8 cellular contexts compared by ENCODE assay signal in the genomic region with DNA sequence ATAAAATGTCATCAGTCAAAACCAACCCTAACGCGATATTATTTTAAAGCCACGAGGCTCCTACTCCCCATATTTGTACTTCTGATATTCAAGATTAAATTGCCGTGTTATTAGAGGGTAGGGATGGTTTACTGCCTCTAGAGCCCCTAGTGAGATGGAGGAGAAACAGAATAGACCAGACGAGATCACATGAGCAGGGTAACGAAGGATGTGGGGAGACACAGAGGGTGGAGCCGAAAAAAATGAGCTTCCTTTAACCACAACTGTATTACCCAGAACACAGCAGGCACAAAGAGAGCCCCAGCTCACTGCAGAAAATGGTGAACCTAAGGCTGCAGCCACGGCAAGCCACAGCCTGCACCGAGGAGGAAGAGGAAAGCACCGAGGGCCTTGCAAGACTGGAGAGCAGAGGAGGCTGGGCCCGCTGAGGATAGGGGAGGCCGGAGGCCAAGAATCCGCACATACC. TPM values are rescaled to one million over a fixed set of nuclear protein-coding genes. Genes with fewer than 3 reads are reported as not detected.
A peak's percentile ranks its signal among the peaks of the same experiment; 100 is the strongest.
DNase-seq lines count a peak whose midpoint lies in the region; ATAC-seq and TF ChIP-seq lines count a peak whose summit lies in the region.

No MANE protein-coding gene starts in this region.

- TF ChIP-seq POLR2A in upper lobe of left lung (IDR thresholded peaks at IDR 0.05) = peak in 1 of 4 donors; percentile 36

- DNase-seq in NCI-H2107 (lab: John Stamatoyannopoulos, UW) = peak; percentile 17
- peak; percentile 51 for DNase-seq in activated T-cell treated with anti-CD3 and anti-CD28 coated beads for 4 hours
- DNase-seq in left colon = peak in 1 of 2 donors; percentile 42
- peak in 1 of 2 donors; percentile 55 for DNase-seq in upper lobe of left lung
- no peak for DNase-seq in NCI-H1048 (lab: John Stamatoyannopoulos, UW)
- no peak for DNase-seq in hepatocyte (ENCODE audit: low spot score)

- no peaks in the 10 kb centered on the region for H4K20me1 ChIP-seq in hepatocyte (ENCODE audit: insufficient read depth, poor library complexity, severe bottlenecking)

- H3K27ac ChIP-seq in upper lobe of left lung (peak overlapping the region; percentile 22 to 53 (median 44)), hepatocyte (no peak overlapping the region)

- ATAC-seq in GM18498 (IDR thresholded peaks at IDR 0.05; ENCODE audit: unreplicated experiment) = peak; percentile 99
- peak; percentile 100 for ATAC-seq in HG02623 (IDR thresholded peaks at IDR 0.05; ENCODE audit: unreplicated experiment)
- peak; percentile 60 for ATAC-seq in left colon
- peak; percentile 71 to 84 for ATAC-seq in upper lobe of left lung (ENCODE audit: low FRiP score in 2 of 2)

- no peak overlapping the region for H2AFZ ChIP-seq in hepatocyte

- H3K9me3 ChIP-seq in upper lobe of left lung (no peaks in the 10 kb centered on the region), hepatocyte (ENCODE audit: low read depth) (no peaks in the 10 kb centered on the region)

- no peaks in the 10 kb centered on the region for H3K27me3 ChIP-seq in upper lobe of left lung
- no peaks in the 10 kb centered on the region for H3K27me3 ChIP-seq in hepatocyte

- WGBS in upper lobe of left lung, 2 donors = 43 to 57% methylated on average over 13 of the region's 13 CpGs
- 86% methylated on average over 13 of the region's 13 CpGs for WGBS in hepatocyte (ENCODE audit: low lambda C conversion rate, missing lambda C conversion rate)

- H3K4me3 ChIP-seq in upper lobe of left lung (peak overlapping the region in 1 of 4 donors; percentile 12), hepatocyte (no peak overlapping the region)

- TF ChIP-seq EP300 in upper lobe of left lung (IDR thresholded peaks at IDR 0.05) = no peak

- no peak for TF ChIP-seq CTCF in upper lobe of left lung (IDR thresholded peaks at IDR 0.05)
- TF ChIP-seq CTCF in hepatocyte (IDR thresholded peaks at IDR 0.05; ENCODE audit: poor library complexity) = no peak

- no peak overlapping the region for H3K4me2 ChIP-seq in hepatocyte

- H3K4me1 ChIP-seq in upper lobe of left lung (peaks cover 31 to 70% (median 44%) of the 10 kb centered on the region in 4 donors), hepatocyte (ENCODE audit: insufficient read depth) (peaks cover 13% of the 10 kb centered on the region)

- H3K36me3 ChIP-seq in upper lobe of left lung (peaks cover 0 to 17% (median 4%) of the 10 kb centered on the region in 4 donors), hepatocyte (replicated peaks; ENCODE audit: insufficient read depth, low read depth) (no peaks in the 10 kb centered on the region)

- H3K9me2 ChIP-seq in hepatocyte (replicated peaks; ENCODE audit: insufficient read depth) = no peaks in the 10 kb centered on the region

- H3K79me2 ChIP-seq in hepatocyte = peaks cover 68% of the 10 kb centered on the region

- intact Hi-C loops in left colon (cut with DNase I, micrococcal nuclease) = no loop called here

RNA-seq across cellular contexts. Expression of gene ZC3HAV1, which starts 14.3 kb away (rescaled TPM):
- total RNA-seq in left colon = 10 to 100 TPM; 35.4 to 36.5 TPM
- 10 to 100 TPM; 30.2 to 47.6 (median 33.5) TPM for total RNA-seq in upper lobe of left lung
- 25.5 and 27.9 TPM in 2 replicates for total RNA-seq in hepatocyte
- polyA plus RNA-seq in hepatocyte = 20.4 and 23.8 TPM in 2 replicates

RNA-seq across cellular contexts. Expression of gene ZC3HAV1L, which starts 59.4 kb away (rescaled TPM):
- total RNA-seq in left colon (1 to 10 TPM; 6.3 to 7.0 TPM), upper lobe of left lung (10 to 100 TPM in 2 of 6 donors, 1 to 10 TPM in 4; 3.4 to 12.6 (median 8.3) TPM), hepatocyte (29.0 and 29.9 TPM in 2 replicates)
- polyA plus RNA-seq in hepatocyte = 10.3 and 11.6 TPM in 2 replicates

Comparison
In these comparisons a context has a peak if more than half of its experiments do, and no peak if none do; other contexts are left out.
1. DNase-seq: peak in NCI-H2107 (single experiment) and activated T-cell treated with anti-CD3 and anti-CD28 coated beads for 4 hours (single experiment); none in NCI-H1048 (single experiment) and hepatocyte (single experiment).
2. Peak in every context shown above with its lines, with median percentiles within 50 percentile points of each other: ATAC-seq.